In the genomic region with DNA sequence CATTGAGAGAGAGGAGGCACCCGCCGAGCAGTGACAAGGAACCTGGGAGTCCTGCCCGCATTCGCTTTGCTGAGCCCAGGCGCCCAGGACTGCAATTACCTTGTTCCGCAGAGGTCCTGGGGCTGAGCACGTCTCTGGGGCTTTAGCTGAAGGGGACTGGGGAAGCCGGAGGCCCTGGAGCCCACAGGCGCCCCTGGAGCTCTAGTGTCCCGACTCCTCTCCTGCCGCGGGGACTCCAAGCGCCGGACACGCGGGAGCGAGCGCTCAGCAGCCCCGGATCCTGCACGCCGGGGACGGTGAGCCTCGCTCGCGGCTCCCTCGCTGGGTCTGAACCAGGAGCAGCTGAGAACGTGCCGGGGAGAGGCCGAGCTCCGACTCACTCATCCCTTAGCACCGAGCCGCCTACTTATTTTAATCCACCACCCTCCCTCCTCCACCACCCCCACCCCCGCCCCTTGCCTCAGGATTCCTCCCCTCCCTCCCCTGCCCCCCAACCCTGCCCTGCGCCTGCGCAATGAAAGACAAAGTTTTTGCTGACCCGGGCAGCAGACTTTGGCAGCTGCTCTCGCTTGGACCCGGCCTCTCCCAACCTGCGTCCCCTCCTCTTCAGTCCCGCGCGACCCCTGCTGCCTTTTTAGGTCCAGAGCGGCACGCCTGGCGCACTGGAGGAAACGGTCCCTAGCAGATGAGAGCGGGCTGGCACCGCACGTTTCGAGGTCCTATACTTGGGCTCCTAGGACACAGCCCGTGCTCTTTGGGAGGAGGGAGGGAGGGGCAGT, we compare ENCODE assay signal across 9 cellular contexts. TPM values are rescaled to one million over a fixed set of nuclear protein-coding genes. Genes with fewer than 3 reads are reported as not detected.
A peak's percentile ranks its signal among the peaks of the same experiment; 100 is the strongest.
DNase-seq lines count a peak whose midpoint lies in the region; TF ChIP-seq lines count a peak whose summit lies in the region.
"Had no signal": no experiment of that assay in that cellular context is flagged by ENCODE, and none has a peak within 500 bp of the region (broad histone marks: within the 10 kb centered on the region; RNA-seq: fewer than 3 reads in every experiment).

Gene OSR1, minus strand, starts transcription at position 382 of the 779 bp plus-strand sequence. CDS start 4,818 bp downstream, outside the sequence.

- no peaks in the 10 kb centered on the region for H3K36me3 ChIP-seq in neural cell (ENCODE audit: insufficient read depth, low read length)

- peaks cover 100% of the 10 kb centered on the region for H3K27me3 ChIP-seq in neural cell (ENCODE audit: insufficient read depth, low read depth, low read length)

- peak within 1 kb of the TSS; percentile 76 for H3K4me3 ChIP-seq in fibroblast of pulmonary artery (replicated peaks; ENCODE audit: low read depth, low read length)
- peak within 1 kb of the TSS; percentile 57 for H3K4me3 ChIP-seq in neural cell (ENCODE audit: low read length)

- no peaks in the 10 kb centered on the region for H4K20me1 ChIP-seq in neural cell (ENCODE audit: insufficient read depth)

- H3K4me3 Mint-ChIP-seq in HFFc6, result peak within 1 kb of the TSS; percentile 95

- peak within 1 kb of the TSS; percentile 52; the same call in 1 of the 2 replicates for H3K27ac ChIP-seq in VCaP
- H3K27ac ChIP-seq in neural cell (ENCODE audit: low read length), result no peak within 1 kb of the TSS
- H3K27ac ChIP-seq: epithelial cell of prostate had no signal

- H3K9me2 ChIP-seq in neural cell (ENCODE audit: insufficient read depth, low read length), result no peaks in the 10 kb centered on the region

- TF ChIP-seq CTCF in HFFc6 (IDR thresholded peaks at IDR 0.05), result no peak
- no peak for TF ChIP-seq CTCF in VCaP (conservative IDR thresholded peaks at IDR 0.05)
- TF ChIP-seq CTCF in fibroblast of pulmonary artery (IDR thresholded peaks at IDR 0.05; ENCODE audit: low read length, missing control alignments), result no peak
- TF ChIP-seq CTCF in neural cell (IDR thresholded peaks at IDR 0.05; ENCODE audit: poor library complexity, severe bottlenecking), result no peak

- H3K4me2 ChIP-seq in neural cell (ENCODE audit: low read length), result no peak within 1 kb of the TSS

- peak within 1 kb of the TSS; percentile 42 for H3K27ac Mint-ChIP-seq in HFFc6

- no peaks in the 10 kb centered on the region for H3F3A ChIP-seq in neural cell (ENCODE audit: insufficient read depth, low read length, poor library complexity, severe bottlenecking)

- H3K27me3 Mint-ChIP-seq in HFFc6 (ENCODE audit: insufficient read depth), result peaks cover 7% of the 10 kb centered on the region; the same call in 1 of the 2 replicates

- no peak within 1 kb of the TSS for H2AFZ ChIP-seq in neural cell (ENCODE audit: low read depth, low read length)

- no peaks in the 10 kb centered on the region for H3K9me3 Mint-ChIP-seq in HFFc6

- H3K9ac ChIP-seq in neural cell (ENCODE audit: low read length), result no peak within 1 kb of the TSS

- peaks cover 2% of the 10 kb centered on the region for H3K9me3 ChIP-seq in neural cell (ENCODE audit: low read length)

- peaks cover 12% of the 10 kb centered on the region for H3K36me3 Mint-ChIP-seq in HFFc6 (ENCODE audit: low read depth)

- H3K4me1 Mint-ChIP-seq in HFFc6 (ENCODE audit: low read depth), result peaks cover 29% of the 10 kb centered on the region

- TF ChIP-seq EP300 in neural cell (conservative IDR thresholded peaks at IDR 0.05; ENCODE audit: poor library complexity, severe bottlenecking), result no peak

- H3K79me2 ChIP-seq in neural cell (replicated peaks; ENCODE audit: insufficient read depth, low read length), result no peaks in the 10 kb centered on the region

- DNase-seq in AG08395 (ENCODE audit: low spot score), result peak; percentile 83
- DNase-seq in HFFc6, result peak; percentile 62
- DNase-seq in fibroblast of pulmonary artery (ENCODE audit: low read depth), result peak; percentile 77
- no peak for DNase-seq in cerebellar nuclear complex (lab: John Stamatoyannopoulos, UW)
- DNase-seq in activated CD4-positive, CD25-positive, alpha-beta regulatory T cell (lab: John Stamatoyannopoulos, UW), result no peak
- no peak for DNase-seq in GDM1 (lab: John Stamatoyannopoulos, UW)

- TF ChIP-seq RAD21 in neural cell (conservative IDR thresholded peaks at IDR 0.05), result no peak

TF ChIP-seq in neural cell, 6 proteins besides CTCF, POLR2A, EP300 and RAD21:
- TF ChIP-seq EZH2 (IDR thresholded peaks at IDR 0.05; ENCODE audit: borderline replicate concordance, insufficient read depth, low read length, poor library complexity, severe bottlenecking), result peak; percentile 86
- no peak for TF ChIP-seq TAF1 (IDR thresholded peaks at IDR 0.05; ENCODE audit: low read depth)
- TF ChIP-seq SMC3 (conservative IDR thresholded peaks at IDR 0.05; ENCODE audit: poor library complexity), result no peak
TF ChIP-seq in neural cell: peak in this region for 1.

RNA-seq across cellular contexts. Expression of gene OSR1, which starts in this region (rescaled TPM):
- total RNA-seq in HFFc6 (2021; fragmentation: NEBNext Ultra II Directional; extraction: Animal tissue kit (Norgen Biotek cat#: 25700)), result 10 to 100 TPM in 4 of 6 experiments, 1 to 10 TPM in 2; 5.4 to 11.9 (median 11.1) TPM
- not detected in 2 replicates for polyA plus RNA-seq in neural cell
- polyA minus RNA-seq in neural cell, result not detected in 2 replicates

Comparison
In these comparisons a context has a peak if more than half of its experiments do, and no peak if none do; other contexts are left out.
1. DNase-seq: peak in AG08395 (single experiment), HFFc6 (single experiment) and fibroblast of pulmonary artery (single experiment); none in cerebellar nuclear complex (0 of 2), activated CD4-positive, CD25-positive, alpha-beta regulatory T cell (0 of 4) and GDM1 (single experiment).